In genomic region chr17:57369509-57369945, GRCh38 we compare ENCODE assay signal across 9 cellular contexts.
DNase-seq lines count a peak whose midpoint lies in the region; ATAC-seq and TF ChIP-seq lines count a peak whose summit lies in the region.
"Had no signal": no experiment of that assay in that cellular context is flagged by ENCODE, and none has a peak within 500 bp of the region (broad histone marks: within the 10 kb centered on the region; RNA-seq: fewer than 3 reads in every experiment).

No MANE protein-coding gene starts in this region.

- H3K36me3 ChIP-seq in heart right ventricle (no peaks in the 10 kb centered on the region), OCI-LY3 (replicated peaks; ENCODE audit: low read depth, low read length) (peaks cover 15% of the 10 kb centered on the region), subcutaneous abdominal adipose tissue (ENCODE audit: control insufficient read depth in 5 of 5, insufficient read depth in 5 of 5, low read length in 5 of 5) (no peaks in the 10 kb centered on the region), BE2C (no peaks in the 10 kb centered on the region; the same call in 1 of the 2 replicates)

- intact Hi-C loops in heart right ventricle (cut with DNase I) (loop anchor here in 1 of 10 donors (10.0 kb wide), 1 partner anchor 45 kb away; no protein-coding TSS in a partner anchor), Right ventricle myocardium inferior (cut with DNase I) (loop anchor here (5.0 kb wide), 2 partner anchors 33 to 112 kb away; partner anchors contain the start of gene MSI2)

- H3K79me2 ChIP-seq in OCI-LY3 (ENCODE audit: low read length), result peaks cover 20% of the 10 kb centered on the region; the same call in 1 of the 2 replicates

- DNase-seq in heart right ventricle (no peak), Right ventricle myocardium inferior (ENCODE audit: missing footprints) (no peak), fibroblast of villous mesenchyme (ENCODE audit: low read depth) (peak; percentile 73), GDM1 (lab: John Stamatoyannopoulos, UW) (no peak), BE2C (no peak)
- DNase-seq: activated T-cell treated with anti-CD3 and anti-CD28 coated beads for 4 hours had no signal

- TF ChIP-seq CTCF in heart right ventricle (IDR thresholded peaks at IDR 0.05), result no peak
- TF ChIP-seq CTCF in OCI-LY3 (IDR thresholded peaks at IDR 0.05; ENCODE audit: low read depth, low read length), result no peak
- TF ChIP-seq CTCF in fibroblast of villous mesenchyme (IDR thresholded peaks at IDR 0.05; ENCODE audit: insufficient read depth, low read depth, low read length), result no peak
- no peak for TF ChIP-seq CTCF in BE2C (IDR thresholded peaks at IDR 0.05; ENCODE audit: low read depth, low read length)

- ATAC-seq in heart right ventricle (no peak), Right ventricle myocardium inferior (no peak), HG02571 (IDR thresholded peaks at IDR 0.05; ENCODE audit: unreplicated experiment) (no peak)

- H3K27me3 ChIP-seq in heart right ventricle (no peaks in the 10 kb centered on the region), OCI-LY3 (ENCODE audit: low read depth, low read length) (no peaks in the 10 kb centered on the region), subcutaneous abdominal adipose tissue (ENCODE audit: control insufficient read depth in 5 of 5, insufficient read depth in 4 of 5, low read length in 5 of 5) (no peaks in the 10 kb centered on the region), BE2C (no peaks in the 10 kb centered on the region)

- H3K4me2 ChIP-seq in OCI-LY3 (ENCODE audit: low read length), result peak overlapping the region; percentile 43

- WGBS in heart right ventricle, 2 donors, result 52 to 67% methylated on average over 2 of the region's 2 CpGs

- H3K4me3 ChIP-seq in heart right ventricle (no peak overlapping the region), OCI-LY3 (ENCODE audit: low read length) (peak overlapping the region; percentile 15; the same call in 1 of the 2 replicates), fibroblast of villous mesenchyme (ENCODE audit: low read depth, low read length) (no peak overlapping the region), subcutaneous abdominal adipose tissue (ENCODE audit: low read depth in 1 of 5, low read length in 5 of 5) (no peak overlapping the region), BE2C (ENCODE audit: low read depth, low read length) (no peak overlapping the region)

- H3K27ac ChIP-seq in heart right ventricle (peak overlapping the region in 9 of 10 donors; percentile 10 to 76 (median 39)), OCI-LY3 (ENCODE audit: low read length) (peak overlapping the region; percentile 22; the same call in 1 of the 2 replicates), subcutaneous abdominal adipose tissue (ENCODE audit: low read depth, low read length) (peak overlapping the region; percentile 82)

- H2AFZ ChIP-seq in OCI-LY3 (ENCODE audit: low read depth, low read length), result no peak overlapping the region

- H3K9ac ChIP-seq in OCI-LY3 (ENCODE audit: low read length) (no peak overlapping the region), subcutaneous abdominal adipose tissue (ENCODE audit: low read length in 5 of 5) (peak overlapping the region in 3 of 5 donors; percentile 7 to 71 (median 70))

- peaks cover 18% of the 10 kb centered on the region for H4K20me1 ChIP-seq in OCI-LY3 (ENCODE audit: insufficient read depth, low read length)

- H3K9me3 ChIP-seq in heart right ventricle (peaks cover 0 to 12% (median 5%) of the 10 kb centered on the region in 11 donors), OCI-LY3 (ENCODE audit: insufficient read depth, low read length) (peaks cover 5% of the 10 kb centered on the region; the same call in 1 of the 2 replicates), subcutaneous abdominal adipose tissue (ENCODE audit: control insufficient read depth in 5 of 5, low read length in 5 of 5) (peaks cover 0 to 10% (median 8%) of the 10 kb centered on the region in 5 donors), BE2C (peaks cover 8% of the 10 kb centered on the region; the same call in 1 of the 2 replicates)

- H3K4me1 ChIP-seq in heart right ventricle, result peaks cover 14 to 66% (median 48%) of the 10 kb centered on the region in 9 donors
- peaks cover 44% of the 10 kb centered on the region for H3K4me1 ChIP-seq in OCI-LY3 (ENCODE audit: low read length)
- peaks cover 0 to 28% (median 20%) of the 10 kb centered on the region in 5 donors for H3K4me1 ChIP-seq in subcutaneous abdominal adipose tissue (ENCODE audit: control insufficient read depth in 5 of 5, insufficient read depth in 5 of 5, low read length in 5 of 5)
- H3K4me1 ChIP-seq in BE2C, result peaks cover 6% of the 10 kb centered on the region

Comparison
In these comparisons a context has a peak if more than half of its experiments do, and no peak if none do; other contexts are left out.
1. H3K27ac ChIP-seq: peak in every context shown above with its lines; median percentile 82 in subcutaneous abdominal adipose tissue; 39 in heart right ventricle; 22 in OCI-LY3.